Comparison of ENCODE assay signal across 8 cellular contexts in genomic region chr3:150763841-150764483, GRCh38. TPM values are rescaled to one million over a fixed set of nuclear protein-coding genes. Genes with fewer than 3 reads are reported as not detected.
DNase-seq lines count a peak whose midpoint lies in the region; ATAC-seq and TF ChIP-seq lines count a peak whose summit lies in the region.

No MANE protein-coding gene starts in this region.

- TF ChIP-seq POLR2A in lower leg skin (IDR thresholded peaks at IDR 0.05) = no peak

- POLR2A ChIA-PET in HEK293 (lab: Yijun Ruan, JAX) = interaction anchor here (1.0 to 1.6 kb wide), 5 partner anchors 14 to 319 kb away, joined by 3 to 5 read pairs (median 3); partner anchors contain the start of gene SELENOT
- POLR2A ChIA-PET in WTC11 (lab: Charles Lee) = interaction anchor here (0.6 to 2.9 kb wide), 4 partner anchors 26 to 322 kb away, joined by 3 to 7 read pairs (median 4); partner anchors contain the start of gene ERICH6

- peak overlapping the region; percentile 86 for H3K4me3 Mint-ChIP-seq in WTC11

- TF ChIP-seq CTCF in HEK293 (tag by site-specific recombination; IDR thresholded peaks at IDR 0.05) (peak; percentile 67; the same call in 1 of the 2 replicates), WTC11 (IDR thresholded peaks at IDR 0.05) (no peak), lower leg skin (IDR thresholded peaks at IDR 0.05) (no peak)

- H3K36me3 ChIP-seq in HEK293 (ENCODE audit: control insufficient read depth in 2 of 2, insufficient read depth in 1 of 2, low read length in 2 of 2) = peaks cover 0 to 5% of the 10 kb centered on the region in 2 experiments; a peak in 1 of 3 replicates

- H3K36me3 Mint-ChIP-seq in WTC11 = no peaks in the 10 kb centered on the region

- DNase-seq in SKM-1 treated with dmso at 0.1 percent for 144 hours (lab: John Stamatoyannopoulos, UW; ENCODE audit: unreplicated experiment) (peak; percentile 31), SKM-1 (lab: John Stamatoyannopoulos, UW; ENCODE audit: unreplicated experiment) (no peak), NCI-H1092 treated with DMSO at 0.1 percent for 48 hours (lab: John Stamatoyannopoulos, UW) (peak; percentile 75), WTC11 (ENCODE audit: low spot score) (peak; percentile 47), lower leg skin (ENCODE audit: low spot score in 2 of 2) (peak; percentile 55 to 92)
- DNase-seq in effector CD8-positive, alpha-beta T cell (lab: John Stamatoyannopoulos, UW) = peak; percentile 33
- DNase-seq in stimulated activated naive CD4-positive, alpha-beta T cell treated with Interleukin-2 at 50 U/mL for 16 hours (lab: John Stamatoyannopoulos, UW) = peak; percentile 54

- H3K9me3 Mint-ChIP-seq in WTC11 = no peaks in the 10 kb centered on the region

- peaks cover 42% of the 10 kb centered on the region for H3K4me1 Mint-ChIP-seq in WTC11

- peak overlapping the region; percentile 68 for H3K27ac Mint-ChIP-seq in WTC11

- CTCF ChIA-PET in HEK293 (lab: Yijun Ruan, JAX) = interaction anchor here (0.6 to 2.5 kb wide), 6 partner anchors 9 to 1263 kb away, joined by 3 to 18 read pairs (median 4); no protein-coding TSS in a partner anchor
- CTCF ChIA-PET in WTC11 (lab: Charles Lee) = interaction anchor here (0.8 to 3.6 kb wide), 13 partner anchors 8 to 218 kb away, joined by 3 to 23 read pairs (median 4); partner anchors contain the start of gene SERP1

- intact Hi-C loops in lower leg skin (cut with DNase I; ENCODE audit: low total_unique reads) = no loop called here

- no peaks in the 10 kb centered on the region for H3K9me3 ChIP-seq in HEK293 (ENCODE audit: control insufficient read depth, insufficient read depth, low read depth, low read length)

- peak overlapping the region; percentile 70 for H3K4me3 ChIP-seq in HEK293 (ENCODE audit: low read depth, low read length)
- peak overlapping the region; percentile 82 for H3K4me3 ChIP-seq in lower leg skin (ENCODE audit: low read depth, poor library complexity, severe bottlenecking)

- peak overlapping the region; percentile 88; the same call in 1 of the 2 replicates for H3K27ac ChIP-seq in HEK293 (ENCODE audit: extremely low read depth, low read depth, low read length)

- H3K27me3 Mint-ChIP-seq in WTC11 (ENCODE audit: low read depth) = peaks cover 45% of the 10 kb centered on the region

- 6 to 10% methylated on average over 27 of the region's 27 CpGs for WGBS in lower leg skin, 2 donors

- ATAC-seq in WTC11 = peak; percentile 35

- H3K4me1 ChIP-seq in HEK293 (ENCODE audit: control insufficient read depth, insufficient read depth, low read length) = no peaks in the 10 kb centered on the region; the same call in 1 of the 2 replicates

TF ChIP-seq in HEK293, 187 proteins besides CTCF, POLR2A, EP300 and RAD21 (continues in another document):
- TF ChIP-seq ZNF26 (tag by site-specific recombination; IDR thresholded peaks at IDR 0.05) (no peak), ZNF174 (tag by site-specific recombination; IDR thresholded peaks at IDR 0.05) (no peak), ZNF514 (tag by site-specific recombination; IDR thresholded peaks at IDR 0.05) (no peak), ZNF223 (tag by site-specific recombination; IDR thresholded peaks at IDR 0.05) (no peak), REST (tag by site-specific recombination; IDR thresholded peaks at IDR 0.05) (no peak), ZNF433 (tag by site-specific recombination; IDR thresholded peaks at IDR 0.05; ENCODE audit: low read depth) (no peak)

TF ChIP-seq in WTC11, 78 proteins besides CTCF, POLR2A, EP300 and RAD21 (continues in another document):
- TF ChIP-seq KAT7 (CRISPR knock-in tag; IDR thresholded peaks at IDR 0.05; ENCODE audit: borderline replicate concordance) (no peak), E2F1 (CRISPR knock-in tag; IDR thresholded peaks at IDR 0.05) (no peak), TCF7 (CRISPR knock-in tag; IDR thresholded peaks at IDR 0.05; ENCODE audit: low read depth) (no peak), NFATC4 (CRISPR knock-in tag; IDR thresholded peaks at IDR 0.05) (no peak), GABPB1 (CRISPR knock-in tag; IDR thresholded peaks at IDR 0.05) (0 out of 2 replicates have a peak, but pooled peaks have one; percentile 25), ERG (CRISPR knock-in tag; IDR thresholded peaks at IDR 0.05) (no peak), OVOL2 (CRISPR knock-in tag; IDR thresholded peaks at IDR 0.05; ENCODE audit: borderline replicate concordance) (no peak), FOXK1 (CRISPR knock-in tag; IDR thresholded peaks at IDR 0.05) (no peak), TEAD1 (CRISPR knock-in tag; IDR thresholded peaks at IDR 0.05) (0 out of 2 replicates have a peak, but pooled peaks have one; percentile 31), ARID4B (CRISPR knock-in tag; IDR thresholded peaks at IDR 0.05; ENCODE audit: borderline replicate concordance) (no peak), MYBL2 (CRISPR knock-in tag; IDR thresholded peaks at IDR 0.05) (no peak), HMGXB4 (CRISPR knock-in tag; IDR thresholded peaks at IDR 0.05) (0 out of 2 replicates have a peak, but pooled peaks have one; percentile 39), PREB (CRISPR knock-in tag; IDR thresholded peaks at IDR 0.05; ENCODE audit: borderline replicate concordance) (no peak)

RNA-seq across cellular contexts. Expression of gene SIAH2, which starts 1.0 kb away (rescaled TPM):
- total RNA-seq in WTC11 (2021) (15.8 to 17.1 TPM (median 15.9 TPM) in 3 replicates), lower leg skin (100 to 1,000 TPM in 2 of 4 donors, 10 to 100 TPM in 2; 78.5 to 117 (median 94.6) TPM)
